ENCODE assay signal across 19 cellular contexts in genomic region chr19:50482271-50482855, GRCh38. TPM values are rescaled to one million over a fixed set of nuclear protein-coding genes. Genes with fewer than 3 reads are reported as not detected.
DNase-seq lines count a peak whose midpoint lies in the region; ATAC-seq and TF ChIP-seq lines count a peak whose summit lies in the region.
"Had no signal": no experiment of that assay in that cellular context is flagged by ENCODE, and none has a peak within 500 bp of the region (broad histone marks: within the 10 kb centered on the region; RNA-seq: fewer than 3 reads in every experiment).

No MANE protein-coding gene starts in this region.

- H3K4me1 ChIP-seq in aorta (ENCODE audit: control insufficient read depth in 1 of 2, insufficient read depth in 2 of 2, low read length in 2 of 2) (no peaks in the 10 kb centered on the region), tibial artery (peaks cover 0 to 12% (median 8%) of the 10 kb centered on the region in 4 donors)
- H3K4me1 ChIP-seq: Caco-2 had no signal

- intact Hi-C loops in posterior vena cava (cut with DNase I) (no loop called here), aorta (cut with DNase I) (no loop called here), tibial artery (cut with DNase I; ENCODE audit: low total_unique reads) (no loop called here)

- H3K4me3 ChIP-seq in aorta (ENCODE audit: low read length in 2 of 2) (no peak overlapping the region), tibial artery (no peak overlapping the region)
- H3K4me3 ChIP-seq: GM23248 had no signal

- H3K27me3 Mint-ChIP-seq in glutamatergic neuron (ENCODE audit: unreplicated experiment): peaks cover 2% of the 10 kb centered on the region
- peaks cover 25% of the 10 kb centered on the region for H3K27me3 Mint-ChIP-seq in WTC11 (ENCODE audit: low read depth)

- H3K9me3 Mint-ChIP-seq in glutamatergic neuron (ENCODE audit: unreplicated experiment) (peaks cover 10% of the 10 kb centered on the region), WTC11 (peaks cover 28% of the 10 kb centered on the region)
- H3K9me3 Mint-ChIP-seq: CD8-positive, alpha-beta memory T cell had no signal

- H3K27ac Mint-ChIP-seq in glutamatergic neuron (ENCODE audit: unreplicated experiment) (no peak overlapping the region), WTC11 (no peak overlapping the region)

- ATAC-seq in aorta (ENCODE audit: low FRiP score): no peak
- ATAC-seq in WTC11: no peak
- ATAC-seq: HCT116 had no signal

- peaks cover 18% of the 10 kb centered on the region for H3K36me3 Mint-ChIP-seq in glutamatergic neuron (ENCODE audit: unreplicated experiment)
- peaks cover 53% of the 10 kb centered on the region for H3K36me3 Mint-ChIP-seq in WTC11

- TF ChIP-seq CTCF in glutamatergic neuron (IDR thresholded peaks at IDR 0.05; ENCODE audit: partially characterized antibody, unreplicated experiment) (no peak), WTC11 (IDR thresholded peaks at IDR 0.05) (no peak), tibial artery (IDR thresholded peaks at IDR 0.05) (no peak)

- no peak overlapping the region for H3K27ac ChIP-seq in aorta (ENCODE audit: low read depth in 1 of 2, low read length in 2 of 2)
- H3K27ac ChIP-seq in tibial artery: no peak overlapping the region
- H3K27ac ChIP-seq: 22Rv1, GM23248, HL-60 had no signal

- POLR2A ChIA-PET in WTC11 (lab: Charles Lee): no interaction called here

- H3K36me3 ChIP-seq in aorta (ENCODE audit: control insufficient read depth in 1 of 2, insufficient read depth in 2 of 2, low read length in 1 of 2) (peaks cover 4% of the 10 kb centered on the region in 2 donors), tibial artery (peaks cover 24 to 67% (median 60%) of the 10 kb centered on the region in 3 donors)

- H3K4me3 Mint-ChIP-seq in glutamatergic neuron (ENCODE audit: unreplicated experiment) (no peak overlapping the region), WTC11 (no peak overlapping the region)
- H3K4me3 Mint-ChIP-seq: CD14-positive monocyte had no signal

- 73 to 78% methylated on average over 15 to 16 of the region's 16 CpGs for WGBS in aorta, 2 donors

- CTCF ChIA-PET in WTC11 (lab: Charles Lee): no interaction called here

- no peaks in the 10 kb centered on the region for H3K27me3 ChIP-seq in aorta (ENCODE audit: control insufficient read depth in 1 of 2, insufficient read depth in 2 of 2, low read length in 1 of 2)
- peaks cover 0 to 17% of the 10 kb centered on the region in 2 donors for H3K27me3 ChIP-seq in tibial artery

- H3K4me1 Mint-ChIP-seq in glutamatergic neuron (ENCODE audit: low read depth, unreplicated experiment): peaks cover 3% of the 10 kb centered on the region
- H3K4me1 Mint-ChIP-seq in WTC11: peaks cover 10% of the 10 kb centered on the region

- DNase-seq in activated effector memory CD4-positive, alpha-beta T cell treated with anti-CD3 and anti-CD28 coated beads, Interleukin-2, amount 50 U/mL, for 16 hours: peak; percentile 58
- DNase-seq in activated effector memory CD4-positive, alpha-beta T cell treated with Interleukin-2 at 50 U/mL for 16 hours: no peak
- DNase-seq in glutamatergic neuron (peak; percentile 14), posterior vena cava (ENCODE audit: low spot score) (peak; percentile 67), aorta (peak; percentile 27 to 48), CD1c-positive myeloid dendritic cell (ENCODE audit: extremely low spot score) (no peak), WTC11 (ENCODE audit: low spot score) (no peak), tibial artery (no peak)
- DNase-seq: Caco-2; CD8-positive, alpha-beta memory T cell; DND-41; GDM1; GM23248 had no signal

- no peaks in the 10 kb centered on the region for H3K9me3 ChIP-seq in aorta (ENCODE audit: control insufficient read depth, low read length)
- H3K9me3 ChIP-seq in tibial artery: no peaks in the 10 kb centered on the region

TF ChIP-seq in WTC11, 78 proteins besides CTCF, POLR2A, EP300 and RAD21 (continues in another document):
- TF ChIP-seq ZNF416 (CRISPR knock-in tag; IDR thresholded peaks at IDR 0.05) (no peak), GABPB1 (CRISPR knock-in tag; IDR thresholded peaks at IDR 0.05) (no peak), ZNF138 (CRISPR knock-in tag; conservative IDR thresholded peaks at IDR 0.05) (no peak), RORB (CRISPR knock-in tag; IDR thresholded peaks at IDR 0.05) (no peak), USF2 (CRISPR knock-in tag; IDR thresholded peaks at IDR 0.05) (no peak), FOXP1 (CRISPR knock-in tag; IDR thresholded peaks at IDR 0.05; ENCODE audit: borderline replicate concordance) (no peak)
- TF ChIP-seq, protein P1, sequence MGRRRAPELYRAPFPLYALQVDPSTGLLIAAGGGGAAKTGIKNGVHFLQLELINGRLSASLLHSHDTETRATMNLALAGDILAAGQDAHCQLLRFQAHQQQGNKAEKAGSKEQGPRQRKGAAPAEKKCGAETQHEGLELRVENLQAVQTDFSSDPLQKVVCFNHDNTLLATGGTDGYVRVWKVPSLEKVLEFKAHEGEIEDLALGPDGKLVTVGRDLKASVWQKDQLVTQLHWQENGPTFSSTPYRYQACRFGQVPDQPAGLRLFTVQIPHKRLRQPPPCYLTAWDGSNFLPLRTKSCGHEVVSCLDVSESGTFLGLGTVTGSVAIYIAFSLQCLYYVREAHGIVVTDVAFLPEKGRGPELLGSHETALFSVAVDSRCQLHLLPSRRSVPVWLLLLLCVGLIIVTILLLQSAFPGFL (CRISPR knock-in tag; IDR thresholded peaks at IDR 0.05; ENCODE audit: borderline replicate concordance): no peak
- TF ChIP-seq, protein P2, sequence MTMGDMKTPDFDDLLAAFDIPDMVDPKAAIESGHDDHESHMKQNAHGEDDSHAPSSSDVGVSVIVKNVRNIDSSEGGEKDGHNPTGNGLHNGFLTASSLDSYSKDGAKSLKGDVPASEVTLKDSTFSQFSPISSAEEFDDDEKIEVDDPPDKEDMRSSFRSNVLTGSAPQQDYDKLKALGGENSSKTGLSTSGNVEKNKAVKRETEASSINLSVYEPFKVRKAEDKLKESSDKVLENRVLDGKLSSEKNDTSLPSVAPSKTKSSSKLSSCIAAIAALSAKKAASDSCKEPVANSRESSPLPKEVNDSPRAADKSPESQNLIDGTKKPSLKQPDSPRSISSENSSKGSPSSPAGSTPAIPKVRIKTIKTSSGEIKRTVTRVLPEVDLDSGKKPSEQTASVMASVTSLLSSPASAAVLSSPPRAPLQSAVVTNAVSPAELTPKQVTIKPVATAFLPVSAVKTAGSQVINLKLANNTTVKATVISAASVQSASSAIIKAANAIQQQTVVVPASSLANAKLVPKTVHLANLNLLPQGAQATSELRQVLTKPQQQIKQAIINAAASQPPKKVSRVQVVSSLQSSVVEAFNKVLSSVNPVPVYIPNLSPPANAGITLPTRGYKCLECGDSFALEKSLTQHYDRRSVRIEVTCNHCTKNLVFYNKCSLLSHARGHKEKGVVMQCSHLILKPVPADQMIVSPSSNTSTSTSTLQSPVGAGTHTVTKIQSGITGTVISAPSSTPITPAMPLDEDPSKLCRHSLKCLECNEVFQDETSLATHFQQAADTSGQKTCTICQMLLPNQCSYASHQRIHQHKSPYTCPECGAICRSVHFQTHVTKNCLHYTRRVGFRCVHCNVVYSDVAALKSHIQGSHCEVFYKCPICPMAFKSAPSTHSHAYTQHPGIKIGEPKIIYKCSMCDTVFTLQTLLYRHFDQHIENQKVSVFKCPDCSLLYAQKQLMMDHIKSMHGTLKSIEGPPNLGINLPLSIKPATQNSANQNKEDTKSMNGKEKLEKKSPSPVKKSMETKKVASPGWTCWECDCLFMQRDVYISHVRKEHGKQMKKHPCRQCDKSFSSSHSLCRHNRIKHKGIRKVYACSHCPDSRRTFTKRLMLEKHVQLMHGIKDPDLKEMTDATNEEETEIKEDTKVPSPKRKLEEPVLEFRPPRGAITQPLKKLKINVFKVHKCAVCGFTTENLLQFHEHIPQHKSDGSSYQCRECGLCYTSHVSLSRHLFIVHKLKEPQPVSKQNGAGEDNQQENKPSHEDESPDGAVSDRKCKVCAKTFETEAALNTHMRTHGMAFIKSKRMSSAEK (CRISPR knock-in tag; IDR thresholded peaks at IDR 0.05; ENCODE audit: borderline replicate concordance): no peak

RNA-seq across cellular contexts. Expression of gene GARIN5A, which starts 5.7 kb away (rescaled TPM):
- total RNA-seq in glutamatergic neuron (ENCODE audit: unreplicated experiment) (5.2 TPM), posterior vena cava (not detected), aorta (not detected), WTC11 (2021) (8.2 to 17.1 TPM (median 15.3 TPM) in 3 replicates)
- not detected for polyA plus RNA-seq in aorta
- total RNA-seq: GM23248 had no signal

RNA-seq across cellular contexts. Expression of gene EMC10, which starts 6.1 kb away (rescaled TPM):
- total RNA-seq in glutamatergic neuron (ENCODE audit: unreplicated experiment) (98.8 TPM), posterior vena cava (10 to 100 TPM; 60.2 to 87.6 TPM), aorta (10 to 100 TPM; 79.6 to 86.5 TPM), WTC11 (2021) (114 to 120 TPM (median 114 TPM) in 3 replicates)
- 100 to 1,000 TPM in 1 of 2 donors, 10 to 100 TPM in 1; 65.2 to 111 TPM for polyA plus RNA-seq in aorta

RNA-seq across cellular contexts. Expression of gene JOSD2, which starts 28.6 kb away (rescaled TPM):
- total RNA-seq in glutamatergic neuron (ENCODE audit: unreplicated experiment): 19.1 TPM
- 10 to 100 TPM; 27.5 to 31.7 TPM for total RNA-seq in posterior vena cava
- total RNA-seq in aorta: 10 to 100 TPM; 26.6 to 34.2 TPM
- 10 to 100 TPM; 40.2 to 76.1 TPM for polyA plus RNA-seq in aorta
- total RNA-seq in WTC11 (2021): 4.0 to 4.3 TPM (median 4.0 TPM) in 3 replicates

RNA-seq across cellular contexts. Expression of gene ASPDH, which starts 31.4 kb away (rescaled TPM):
- total RNA-seq in glutamatergic neuron (ENCODE audit: unreplicated experiment) (not detected), posterior vena cava (not detected), aorta (not detected), WTC11 (2021) (not detected in 3 replicates)
- polyA plus RNA-seq in aorta: 1 to 10 TPM in 1 of 2 donors, not detected in 1; 1.9 TPM
- total RNA-seq: Caco-2; CD8-positive, alpha-beta memory T cell; GM23248 had no signal
- polyA plus RNA-seq: BJ; CD14-positive monocyte; CD8-positive, alpha-beta memory T cell; GM23248 had no signal

RNA-seq across cellular contexts. Expression of gene MYBPC2, which starts 49.7 kb away (rescaled TPM):
- total RNA-seq in glutamatergic neuron (ENCODE audit: unreplicated experiment): 0.61 TPM
- total RNA-seq in posterior vena cava: under 1 TPM in 1 of 2 donors, not detected in 1; 0.05 TPM
- not detected for total RNA-seq in aorta
- under 1 TPM in 1 of 2 donors, not detected in 1; 0.03 TPM for polyA plus RNA-seq in aorta
- total RNA-seq in WTC11 (2021): 2.6 to 5.4 TPM (median 5.0 TPM) in 3 replicates
- total RNA-seq: A673, GM23248 had no signal
- polyA plus RNA-seq: BJ; CD14-positive monocyte; CD8-positive, alpha-beta memory T cell; GM23248 had no signal

Comparison
In these comparisons a context has a peak if more than half of its experiments do, and no peak if none do; other contexts are left out.
1. DNase-seq: peak in activated effector memory CD4-positive, alpha-beta T cell treated with anti-CD3 and anti-CD28 coated beads, Interleukin-2, amount 50 U/mL, for 16 hours (single experiment), glutamatergic neuron (single experiment), posterior vena cava (single experiment) and aorta (2 of 2); none in activated effector memory CD4-positive, alpha-beta T cell treated with Interleukin-2 at 50 U/mL for 16 hours (single experiment), CD1c-positive myeloid dendritic cell (single experiment), WTC11 (single experiment) and tibial artery (0 of 2).